1 cellular context compared by ENCODE assay signal in genomic region chr5:73638344-73639095, GRCh38.
TF ChIP-seq lines count a peak whose summit lies in the region.

No MANE protein-coding gene starts in this region.

TF ChIP-seq in GM12878, 131 proteins besides CTCF, POLR2A, EP300 and RAD21 (continued from another document):
- TF ChIP-seq BCLAF1 (IDR thresholded peaks at IDR 0.05) (no peak), SMAD5 (IDR thresholded peaks at IDR 0.05; ENCODE audit: low read depth) (no peak), ZBTB4 (CRISPR knock-in tag; IDR thresholded peaks at IDR 0.05) (no peak)
